8 cellular contexts compared by ENCODE assay signal in the genomic region with DNA sequence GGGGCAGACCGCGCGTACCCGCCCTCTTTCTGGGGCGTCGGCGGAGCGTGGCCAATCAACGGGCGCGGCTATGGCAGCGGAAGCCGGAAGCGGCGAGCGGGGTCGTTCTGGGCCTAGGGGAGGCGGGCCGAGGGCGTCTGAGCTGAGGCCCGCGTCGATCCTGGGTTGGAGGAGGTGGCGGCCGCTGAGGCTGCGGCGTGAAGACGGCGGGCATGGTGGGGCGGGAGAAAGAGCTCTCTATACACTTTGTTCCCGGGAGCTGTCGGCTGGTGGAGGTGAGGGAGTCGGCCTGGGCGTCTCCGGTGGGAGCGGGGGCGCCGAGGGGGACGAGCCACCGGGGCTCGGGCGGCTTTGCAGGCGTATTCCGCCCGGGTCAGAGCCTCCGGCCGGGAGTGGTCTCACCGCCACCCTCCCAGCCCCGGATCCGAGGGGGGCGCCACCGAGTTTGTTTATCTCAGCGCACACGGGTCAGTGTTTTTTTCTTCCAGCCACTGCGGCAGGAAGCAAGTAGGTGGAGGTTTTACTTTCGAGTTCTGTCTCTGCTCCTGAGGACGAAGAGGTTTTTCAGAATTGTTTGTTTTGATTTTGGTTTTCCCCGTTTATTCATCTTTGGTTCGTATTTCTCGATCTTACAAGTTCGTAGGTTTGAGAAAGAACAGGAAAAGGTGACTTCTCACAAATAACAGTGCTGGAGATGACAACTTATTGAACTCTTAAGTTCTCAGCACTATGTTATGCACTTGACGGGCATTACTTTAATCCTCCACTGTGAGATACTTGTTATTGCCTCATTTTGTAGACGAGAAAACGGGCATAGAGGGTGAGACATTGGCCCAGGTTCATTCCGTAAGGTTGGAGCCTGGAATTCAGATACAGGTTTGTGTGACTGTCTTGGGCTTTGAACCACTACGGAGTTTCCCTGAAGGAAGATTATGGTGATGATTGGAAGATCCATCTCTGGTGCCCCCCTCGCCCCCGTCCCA. TPM values are rescaled to one million over a fixed set of nuclear protein-coding genes. Genes with fewer than 3 reads are reported as not detected.
A peak's percentile ranks its signal among the peaks of the same experiment; 100 is the strongest.
DNase-seq lines count a peak whose midpoint lies in the region; ATAC-seq and TF ChIP-seq lines count a peak whose summit lies in the region.

A gene (plus strand): TSS at position 145 of the 983 bp plus-strand sequence. CDS start 68 bp downstream, at position 213.

- ATAC-seq in CD4-positive, CD25-positive, alpha-beta regulatory T cell (ENCODE audit: low read depth in 2 of 2): peak; percentile 91 to 94
- ATAC-seq in GM19397 (IDR thresholded peaks at IDR 0.05; ENCODE audit: unreplicated experiment) (peak; percentile 93), HG03571 (IDR thresholded peaks at IDR 0.05; ENCODE audit: unreplicated experiment) (peak; percentile 91)

- H3K9ac ChIP-seq in liver (ENCODE audit: low read depth in 1 of 2, low read length in 2 of 2): peak within 1 kb of the TSS; percentile 95 to 100

- H3K9me3 ChIP-seq in CD4-positive, CD25-positive, alpha-beta regulatory T cell (ENCODE audit: control insufficient read depth in 2 of 2, low read length in 2 of 2): no peaks in the 10 kb centered on the region
- no peaks in the 10 kb centered on the region for H3K9me3 ChIP-seq in liver (ENCODE audit: control insufficient read depth in 4 of 4, low read length in 3 of 4)

- peak; percentile 34 for TF ChIP-seq CTCF in liver (IDR thresholded peaks at IDR 0.05; ENCODE audit: low read depth, low read length, missing input control)

- H3K27ac Mint-ChIP-seq in CD4-positive, CD25-positive, alpha-beta regulatory T cell: peak within 1 kb of the TSS; percentile 99 to 100 (median 100)

- H3K4me3 ChIP-seq in CD4-positive, CD25-positive, alpha-beta regulatory T cell (ENCODE audit: low read depth, low read length): peak within 1 kb of the TSS; percentile 96
- peak within 1 kb of the TSS; percentile 65 to 98 (median 92) for H3K4me3 ChIP-seq in liver (ENCODE audit: low read depth in 1 of 3, low read length in 3 of 3)

- H3K27me3 Mint-ChIP-seq in CD4-positive, CD25-positive, alpha-beta regulatory T cell: no peaks in the 10 kb centered on the region

- peaks cover 10 to 59% (median 48%) of the 10 kb centered on the region in 4 donors for H3K4me1 Mint-ChIP-seq in CD4-positive, CD25-positive, alpha-beta regulatory T cell

- H3K27ac ChIP-seq in CD4-positive, CD25-positive, alpha-beta regulatory T cell (ENCODE audit: insufficient read depth, low read length, poor library complexity, severe bottlenecking): peak within 1 kb of the TSS; percentile 99
- H3K27ac ChIP-seq in liver (ENCODE audit: low read depth in 1 of 2, low read length in 2 of 2): peak within 1 kb of the TSS; percentile 95 to 99

- no peak for TF ChIP-seq RAD21 in liver (IDR thresholded peaks at IDR 0.05)

- peaks cover 60% of the 10 kb centered on the region for H3K4me1 ChIP-seq in CD4-positive, CD25-positive, alpha-beta regulatory T cell (ENCODE audit: control insufficient read depth, insufficient read depth, low read length, poor library complexity, severe bottlenecking)
- H3K4me1 ChIP-seq in liver (ENCODE audit: control insufficient read depth in 4 of 4, insufficient read depth in 4 of 4, low read length in 3 of 4): peaks cover 7 to 65% (median 52%) of the 10 kb centered on the region in 4 donors

- H3K9me3 Mint-ChIP-seq in CD4-positive, CD25-positive, alpha-beta regulatory T cell: no peaks in the 10 kb centered on the region

- H3K27me3 ChIP-seq in CD4-positive, CD25-positive, alpha-beta regulatory T cell (ENCODE audit: control insufficient read depth, insufficient read depth, low read length): no peaks in the 10 kb centered on the region
- no peaks in the 10 kb centered on the region for H3K27me3 ChIP-seq in liver (ENCODE audit: control insufficient read depth in 4 of 4, insufficient read depth in 4 of 4, low read length in 3 of 4)

- H3K36me3 Mint-ChIP-seq in CD4-positive, CD25-positive, alpha-beta regulatory T cell: peaks cover 6% of the 10 kb centered on the region

- peak within 1 kb of the TSS; percentile 94 to 99 (median 96) for H3K4me3 Mint-ChIP-seq in CD4-positive, CD25-positive, alpha-beta regulatory T cell

- under 1% methylated on average over 68 of the region's 68 CpGs for WGBS in liver

- peaks cover under 1% of the 10 kb centered on the region for H3K36me3 ChIP-seq in CD4-positive, CD25-positive, alpha-beta regulatory T cell (ENCODE audit: control insufficient read depth, insufficient read depth, low read length)
- no peaks in the 10 kb centered on the region for H3K36me3 ChIP-seq in liver (ENCODE audit: control insufficient read depth in 4 of 4, insufficient read depth in 3 of 4, low read depth in 1 of 4, low read length in 3 of 4)

- peak; percentile 94 to 99 (median 96) for DNase-seq in CD4-positive, CD25-positive, alpha-beta regulatory T cell
- DNase-seq in NCI-H774 (lab: John Stamatoyannopoulos, UW): peak; percentile 90
- peak; percentile 92 to 94 for DNase-seq in activated CD4-positive, alpha-beta T cell treated with anti-CD3 and anti-CD28 coated beads, Interleukin-2, amount 50 U/mL, for 4 hours
- DNase-seq in dermis blood vessel endothelial cell: peak; percentile 97
- peak; percentile 96 for DNase-seq in stimulated activated CD4-positive, alpha-beta T cell treated with anti-CD3 and anti-CD28 coated beads, Interleukin-4, amount 100 ng/mL, for 24 hours

TF ChIP-seq in liver, 16 proteins besides CTCF, POLR2A, EP300 and RAD21:
- TF ChIP-seq, protein P1, sequence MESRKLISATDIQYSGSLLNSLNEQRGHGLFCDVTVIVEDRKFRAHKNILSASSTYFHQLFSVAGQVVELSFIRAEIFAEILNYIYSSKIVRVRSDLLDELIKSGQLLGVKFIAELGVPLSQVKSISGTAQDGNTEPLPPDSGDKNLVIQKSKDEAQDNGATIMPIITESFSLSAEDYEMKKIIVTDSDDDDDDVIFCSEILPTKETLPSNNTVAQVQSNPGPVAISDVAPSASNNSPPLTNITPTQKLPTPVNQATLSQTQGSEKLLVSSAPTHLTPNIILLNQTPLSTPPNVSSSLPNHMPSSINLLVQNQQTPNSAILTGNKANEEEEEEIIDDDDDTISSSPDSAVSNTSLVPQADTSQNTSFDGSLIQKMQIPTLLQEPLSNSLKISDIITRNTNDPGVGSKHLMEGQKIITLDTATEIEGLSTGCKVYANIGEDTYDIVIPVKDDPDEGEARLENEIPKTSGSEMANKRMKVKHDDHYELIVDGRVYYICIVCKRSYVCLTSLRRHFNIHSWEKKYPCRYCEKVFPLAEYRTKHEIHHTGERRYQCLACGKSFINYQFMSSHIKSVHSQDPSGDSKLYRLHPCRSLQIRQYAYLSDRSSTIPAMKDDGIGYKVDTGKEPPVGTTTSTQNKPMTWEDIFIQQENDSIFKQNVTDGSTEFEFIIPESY (IDR thresholded peaks at IDR 0.05): no peak
- peak; percentile 4 for TF ChIP-seq NR2F2 (IDR thresholded peaks at IDR 0.05)
- TF ChIP-seq FOXA2 (IDR thresholded peaks at IDR 0.05): no peak
- TF ChIP-seq, protein P2, sequence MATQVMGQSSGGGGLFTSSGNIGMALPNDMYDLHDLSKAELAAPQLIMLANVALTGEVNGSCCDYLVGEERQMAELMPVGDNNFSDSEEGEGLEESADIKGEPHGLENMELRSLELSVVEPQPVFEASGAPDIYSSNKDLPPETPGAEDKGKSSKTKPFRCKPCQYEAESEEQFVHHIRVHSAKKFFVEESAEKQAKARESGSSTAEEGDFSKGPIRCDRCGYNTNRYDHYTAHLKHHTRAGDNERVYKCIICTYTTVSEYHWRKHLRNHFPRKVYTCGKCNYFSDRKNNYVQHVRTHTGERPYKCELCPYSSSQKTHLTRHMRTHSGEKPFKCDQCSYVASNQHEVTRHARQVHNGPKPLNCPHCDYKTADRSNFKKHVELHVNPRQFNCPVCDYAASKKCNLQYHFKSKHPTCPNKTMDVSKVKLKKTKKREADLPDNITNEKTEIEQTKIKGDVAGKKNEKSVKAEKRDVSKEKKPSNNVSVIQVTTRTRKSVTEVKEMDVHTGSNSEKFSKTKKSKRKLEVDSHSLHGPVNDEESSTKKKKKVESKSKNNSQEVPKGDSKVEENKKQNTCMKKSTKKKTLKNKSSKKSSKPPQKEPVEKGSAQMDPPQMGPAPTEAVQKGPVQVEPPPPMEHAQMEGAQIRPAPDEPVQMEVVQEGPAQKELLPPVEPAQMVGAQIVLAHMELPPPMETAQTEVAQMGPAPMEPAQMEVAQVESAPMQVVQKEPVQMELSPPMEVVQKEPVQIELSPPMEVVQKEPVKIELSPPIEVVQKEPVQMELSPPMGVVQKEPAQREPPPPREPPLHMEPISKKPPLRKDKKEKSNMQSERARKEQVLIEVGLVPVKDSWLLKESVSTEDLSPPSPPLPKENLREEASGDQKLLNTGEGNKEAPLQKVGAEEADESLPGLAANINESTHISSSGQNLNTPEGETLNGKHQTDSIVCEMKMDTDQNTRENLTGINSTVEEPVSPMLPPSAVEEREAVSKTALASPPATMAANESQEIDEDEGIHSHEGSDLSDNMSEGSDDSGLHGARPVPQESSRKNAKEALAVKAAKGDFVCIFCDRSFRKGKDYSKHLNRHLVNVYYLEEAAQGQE (IDR thresholded peaks at IDR 0.05): peak; percentile 84
- peak; percentile 50 to 88 for TF ChIP-seq GABPA (IDR thresholded peaks at IDR 0.05 in 1 of 2, conservative IDR thresholded peaks at IDR 0.05 in 1 of 2)
- TF ChIP-seq SP1 (IDR thresholded peaks at IDR 0.05): peak; percentile 79
- peak; percentile 34 to 52 for TF ChIP-seq RXRA (IDR thresholded peaks at IDR 0.05)
- peak in 1 of 2 donors; percentile 39 for TF ChIP-seq EGR1 (IDR thresholded peaks at IDR 0.05; ENCODE audit: low read depth in 2 of 2)
- peak; percentile 84 for TF ChIP-seq YY1 (IDR thresholded peaks at IDR 0.05)
- TF ChIP-seq FOXA1 (IDR thresholded peaks at IDR 0.05): no peak
- TF ChIP-seq TAF1 (conservative IDR thresholded peaks at IDR 0.05): peak; percentile 63
- TF ChIP-seq, protein P3, sequence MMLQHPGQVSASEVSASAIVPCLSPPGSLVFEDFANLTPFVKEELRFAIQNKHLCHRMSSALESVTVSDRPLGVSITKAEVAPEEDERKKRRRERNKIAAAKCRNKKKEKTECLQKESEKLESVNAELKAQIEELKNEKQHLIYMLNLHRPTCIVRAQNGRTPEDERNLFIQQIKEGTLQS (IDR thresholded peaks at IDR 0.05): no peak
- TF ChIP-seq HNF4G (IDR thresholded peaks at IDR 0.05): no peak
- no peak for TF ChIP-seq JUND (IDR thresholded peaks at IDR 0.05)
- peak; percentile 32 to 47 for TF ChIP-seq HNF4A (conservative IDR thresholded peaks at IDR 0.05)
- TF ChIP-seq, protein P4, sequence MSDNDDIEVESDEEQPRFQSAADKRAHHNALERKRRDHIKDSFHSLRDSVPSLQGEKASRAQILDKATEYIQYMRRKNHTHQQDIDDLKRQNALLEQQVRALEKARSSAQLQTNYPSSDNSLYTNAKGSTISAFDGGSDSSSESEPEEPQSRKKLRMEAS (IDR thresholded peaks at IDR 0.05): no peak

RNA-seq across cellular contexts. Expression of the gene that starts here (rescaled TPM):
- 88.9 TPM for total RNA-seq in CD4-positive, CD25-positive, alpha-beta regulatory T cell
- 100 to 1,000 TPM; 362 to 444 (median 424) TPM for polyA plus RNA-seq in CD4-positive, CD25-positive, alpha-beta regulatory T cell
- total RNA-seq in dermis blood vessel endothelial cell (89.9 and 107 TPM in 2 replicates), liver (10 to 100 TPM; 27.0 to 41.3 TPM)
- 10 to 100 TPM; 21.3 to 23.1 TPM for polyA plus RNA-seq in liver

Comparison
In these comparisons a context has a peak if more than half of its experiments do, and no peak if none do; other contexts are left out.
1. Peak in every context shown above with its lines: DNase-seq, ATAC-seq, H3K4me3 ChIP-seq and H3K27ac ChIP-seq.
2. RNA of the gene that starts here (polyA plus RNA-seq): 362 to 444 TPM in CD4-positive, CD25-positive, alpha-beta regulatory T cell; 21.3 to 23.1 TPM in liver; every median in the first group is over 10 times any median in the second.